ENCODE assay signal across 8 cellular contexts in genomic region chr9:84404095-84404686, GRCh38.
A peak's percentile ranks its signal among the peaks of the same experiment; 100 is the strongest.
DNase-seq lines count a peak whose midpoint lies in the region; ATAC-seq and TF ChIP-seq lines count a peak whose summit lies in the region.

No MANE protein-coding gene starts in this region.

- intact Hi-C loops in PC-3 (cut with micrococcal nuclease) = no loop called here

- H3K9ac ChIP-seq in PC-3 (ENCODE audit: low read length) = no peak overlapping the region

- H4K20me1 ChIP-seq in PC-3 (ENCODE audit: low read length) = no peaks in the 10 kb centered on the region

- H2AFZ ChIP-seq in PC-3 (ENCODE audit: low read length) = no peak overlapping the region

- H3K4me3 ChIP-seq in GM12865 (ENCODE audit: low read depth, low read length) = no peak overlapping the region
- no peak overlapping the region for H3K4me3 ChIP-seq in PC-3 (ENCODE audit: low read length)

- H3K27ac ChIP-seq in 22Rv1 (no peak overlapping the region), PC-3 (ENCODE audit: low read length) (no peak overlapping the region)

- H3K9me2 ChIP-seq in PC-3 (replicated peaks; ENCODE audit: low read length) = no peaks in the 10 kb centered on the region

- no peaks in the 10 kb centered on the region for H3K79me2 ChIP-seq in PC-3 (ENCODE audit: low read length)

- no TSS peak for BruUV-seq in PC-3 (replicated peaks; lab: Mats Ljungman, UMichigan)

- DNase-seq in GM12865 (ENCODE audit: low read depth) = peak; percentile 27
- peak; percentile 5 for DNase-seq in PC-3
- DNase-seq in germinal center (ENCODE audit: low spot score) = peak; percentile 32
- no peak for DNase-seq in GF-D8 (lab: John Stamatoyannopoulos, UW)
- no peak for DNase-seq in activated gamma-delta T cell treated with Interleukin-2 at 50 U/mL for 16 hours
- no peak for DNase-seq in NCI-H2196 treated with DMSO at 0.1 percent for 48 hours (lab: John Stamatoyannopoulos, UW; ENCODE audit: unreplicated experiment)
- DNase-seq in cerebellar nuclear complex (lab: John Stamatoyannopoulos, UW) = no peak

- no peaks in the 10 kb centered on the region for H3K36me3 ChIP-seq in PC-3 (ENCODE audit: low read depth, low read length)

- POLR2A ChIA-PET in PC-3 (lab: Charles Lee; ENCODE audit: unreplicated experiment) = interaction anchor here (0.7 kb wide), 1 partner anchor 763 kb away, joined by 15 read pairs; no protein-coding TSS in a partner anchor

- H3K4me1 ChIP-seq in PC-3 (ENCODE audit: insufficient read depth, low read length) = no peaks in the 10 kb centered on the region

- no peaks in the 10 kb centered on the region for H3K27me3 ChIP-seq in PC-3 (ENCODE audit: low read length)

- H3K9me3 ChIP-seq in PC-3 (ENCODE audit: low read length) = no peaks in the 10 kb centered on the region

- no peak overlapping the region for H3K4me2 ChIP-seq in PC-3 (ENCODE audit: low read length)

- CTCF ChIA-PET in PC-3 (lab: Charles Lee) = no interaction called here

- no peak for ATAC-seq in PC-3

- peak; percentile 78 for TF ChIP-seq CTCF in 22Rv1 (IDR thresholded peaks at IDR 0.05)
- peak; percentile 66 for TF ChIP-seq CTCF in GM12865 (IDR thresholded peaks at IDR 0.05; ENCODE audit: insufficient read depth, low read depth, low read length, missing control alignments)
- peak; percentile 57 for TF ChIP-seq CTCF in PC-3 (conservative IDR thresholded peaks at IDR 0.05; ENCODE audit: low read depth, low read length)

- H3F3A ChIP-seq in PC-3 (ENCODE audit: low read length, unreplicated experiment) = no peaks in the 10 kb centered on the region

Comparison
In these comparisons a context has a peak if more than half of its experiments do, and no peak if none do; other contexts are left out.
1. DNase-seq: peak in GM12865 (single experiment), PC-3 (single experiment) and germinal center (single experiment); none in GF-D8 (single experiment), activated gamma-delta T cell treated with Interleukin-2 at 50 U/mL for 16 hours (single experiment), NCI-H2196 treated with DMSO at 0.1 percent for 48 hours (single experiment) and cerebellar nuclear complex (0 of 2).
2. Peak in every context shown above with its lines, with median percentiles within 50 percentile points of each other: CTCF ChIP-seq.